32 cellular contexts compared by ENCODE assay signal in genomic region chrX:23513121-23513520, GRCh38.
DNase-seq lines count a peak whose midpoint lies in the region; TF ChIP-seq lines count a peak whose summit lies in the region.
"Had no signal": no experiment of that assay in that cellular context is flagged by ENCODE, and none has a peak within 500 bp of the region (broad histone marks: within the 10 kb centered on the region; RNA-seq: fewer than 3 reads in every experiment).

No MANE protein-coding gene starts in this region.

- H3K9ac ChIP-seq in ES-I3 (ENCODE audit: low read depth, low read length) (peak overlapping the region; percentile 40), HUES64 (ENCODE audit: low read depth, low read length) (peak overlapping the region; percentile 32; the same call in 1 of the 2 replicates)

- H3K36me3 ChIP-seq in ES-I3 (ENCODE audit: insufficient read depth, low read length), result no peaks in the 10 kb centered on the region
- H3K36me3 ChIP-seq in HUES64 (ENCODE audit: insufficient read depth, low read length), result no peaks in the 10 kb centered on the region
- H3K36me3 ChIP-seq: adrenal gland, heart right ventricle, ovary, SJCRH30, upper lobe of right lung had no signal

- H3K4me3 Mint-ChIP-seq in nephron progenitor cell, result no peak overlapping the region
- no peak overlapping the region for H3K4me3 Mint-ChIP-seq in mesothelial cell of epicardium
- H3K4me3 Mint-ChIP-seq: activated CD4-positive, alpha-beta T cell treated with anti-CD3 and anti-CD28 coated beads for 36 hours; activated CD8-positive, alpha-beta T cell treated with anti-CD3 and anti-CD28 coated beads for 36 hours; activated naive CD4-positive, alpha-beta T cell treated with anti-CD3 and anti-CD28 coated beads, Interleukin-2, amount 10 ng/mL, durations not matched to agents 7 days and 5 days; B cell; brain; CD8-positive, alpha-beta T cell; nephron had no signal

- H3K27ac Mint-ChIP-seq in nephron progenitor cell, result no peak overlapping the region
- no peak overlapping the region for H3K27ac Mint-ChIP-seq in mesothelial cell of epicardium
- H3K27ac Mint-ChIP-seq: activated CD4-positive, alpha-beta T cell treated with anti-CD3 and anti-CD28 coated beads for 36 hours; activated CD8-positive, alpha-beta T cell treated with anti-CD3 and anti-CD28 coated beads for 36 hours; activated naive CD4-positive, alpha-beta T cell treated with anti-CD3 and anti-CD28 coated beads, Interleukin-2, amount 10 ng/mL, durations not matched to agents 7 days and 5 days; B cell; CD8-positive, alpha-beta T cell; nephron had no signal

- no peaks in the 10 kb centered on the region for H3K27me3 ChIP-seq in HUES64 (ENCODE audit: insufficient read depth, low read length)
- H3K27me3 ChIP-seq: ovary, SJCRH30, upper lobe of right lung had no signal

- H3K36me3 Mint-ChIP-seq in nephron progenitor cell (ENCODE audit: low read depth), result no peaks in the 10 kb centered on the region
- H3K36me3 Mint-ChIP-seq in mesothelial cell of epicardium, result no peaks in the 10 kb centered on the region
- H3K36me3 Mint-ChIP-seq: activated naive CD4-positive, alpha-beta T cell treated with anti-CD3 and anti-CD28 coated beads, Interleukin-2, amount 10 ng/mL, durations not matched to agents 7 days and 5 days; brain; CD8-positive, alpha-beta T cell had no signal

- H3K4me1 ChIP-seq in ES-I3 (ENCODE audit: insufficient read depth, low read length) (peaks cover 66% of the 10 kb centered on the region), HUES64 (ENCODE audit: insufficient read depth, low read length) (peaks cover 45% of the 10 kb centered on the region)
- H3K4me1 ChIP-seq: adrenal gland, heart right ventricle, SJCRH30, upper lobe of right lung had no signal

- peaks cover 4% of the 10 kb centered on the region for H3K4me1 Mint-ChIP-seq in nephron progenitor cell
- H3K4me1 Mint-ChIP-seq in mesothelial cell of epicardium, result peaks cover 14% of the 10 kb centered on the region
- H3K4me1 Mint-ChIP-seq: activated CD4-positive, alpha-beta T cell treated with anti-CD3 and anti-CD28 coated beads for 36 hours; activated naive CD4-positive, alpha-beta T cell treated with anti-CD3 and anti-CD28 coated beads, Interleukin-2, amount 10 ng/mL, durations not matched to agents 7 days and 5 days; B cell; nephron had no signal

- peaks cover 5% of the 10 kb centered on the region for H3K9me3 Mint-ChIP-seq in nephron progenitor cell
- H3K9me3 Mint-ChIP-seq in mesothelial cell of epicardium, result peaks cover 12% of the 10 kb centered on the region
- H3K9me3 Mint-ChIP-seq: activated naive CD4-positive, alpha-beta T cell treated with anti-CD3 and anti-CD28 coated beads, Interleukin-2, amount 10 ng/mL, durations not matched to agents 7 days and 5 days; nephron had no signal

- WGBS in HUES64, result 4% methylated on average over 2 of the region's 2 CpGs

- no peak overlapping the region for H3K4me3 ChIP-seq in HUES64 (ENCODE audit: low read length)
- H3K4me3 ChIP-seq: adrenal gland, heart right ventricle, K562, ovary, SJCRH30, upper lobe of right lung had no signal

- H3K27me3 Mint-ChIP-seq in nephron progenitor cell (ENCODE audit: low read depth, poor library complexity) (peaks cover 4% of the 10 kb centered on the region), mesothelial cell of epicardium (ENCODE audit: low read depth) (no peaks in the 10 kb centered on the region)
- H3K27me3 Mint-ChIP-seq: activated CD4-positive, alpha-beta T cell treated with anti-CD3 and anti-CD28 coated beads for 36 hours; activated CD8-positive, alpha-beta T cell treated with anti-CD3 and anti-CD28 coated beads for 36 hours; activated naive CD4-positive, alpha-beta T cell treated with anti-CD3 and anti-CD28 coated beads, Interleukin-2, amount 10 ng/mL, durations not matched to agents 7 days and 5 days; B cell had no signal

- TF ChIP-seq CTCF in nephron progenitor cell (IDR thresholded peaks at IDR 0.05) (no peak), mesothelial cell of epicardium (IDR thresholded peaks at IDR 0.05; ENCODE audit: unreplicated experiment) (no peak)

- DNase-seq in cerebellar cortex (ENCODE audit: low spot score), result peak; percentile 22
- DNase-seq in kidney tubule cell (ENCODE audit: low spot score), result peak; percentile 9
- no peak for DNase-seq in HuH-7 (ENCODE audit: low spot score)
- DNase-seq in nephron progenitor cell, result no peak
- no peak for DNase-seq in mesothelial cell of epicardium (ENCODE audit: low spot score in 2 of 2, unreplicated experiment in 2 of 2)
- DNase-seq: ACHN; activated CD4-positive, alpha-beta T cell treated with anti-CD3 and anti-CD28 coated beads for 36 hours; activated CD8-positive, alpha-beta memory T cell treated with anti-CD3 and anti-CD28 coated beads, Interleukin-2, amount 50 U/mL, for 48 hours; activated CD8-positive, alpha-beta T cell treated with anti-CD3 and anti-CD28 coated beads for 36 hours; activated naive CD4-positive, alpha-beta T cell treated with anti-CD3 and anti-CD28 coated beads, Interleukin-2, amount 10 ng/mL, durations not matched to agents 7 days and 5 days; adrenal gland; CD8-positive, alpha-beta T cell; foreskin melanocyte; HCEC 1CT; heart right ventricle; mammary epithelial cell; NCI-H1092 treated with DMSO at 0.1 percent for 48 hours; NCI-H187; NCI-H774; ovary; retina; SJCRH30; small intestine; stimulated activated naive CD8-positive, alpha-beta T cell treated with anti-CD3 and anti-CD28 coated beads, Interleukin-15, Interleukin-2, amounts not matched to agents 100 U/mL and 50 U/mL, for 24 hours; SW 1271; upper lobe of right lung had no signal

- H3K27ac ChIP-seq in HUES64 (ENCODE audit: low read depth, low read length), result peak overlapping the region; percentile 91
- H3K27ac ChIP-seq: adrenal gland, heart right ventricle, ovary, SJCRH30, upper lobe of right lung had no signal

- no peaks in the 10 kb centered on the region for H3K9me3 ChIP-seq in ES-I3 (ENCODE audit: control insufficient read depth, insufficient read depth, low read length)
- H3K9me3 ChIP-seq in HUES64 (ENCODE audit: insufficient read depth, low read depth, low read length), result no peaks in the 10 kb centered on the region
- H3K9me3 ChIP-seq: adrenal gland, ovary, SJCRH30, upper lobe of right lung had no signal

Comparison
In these comparisons a context has a peak if more than half of its experiments do, and no peak if none do; other contexts are left out.
1. DNase-seq: peak in cerebellar cortex (single experiment) and kidney tubule cell (single experiment); none in HuH-7 (single experiment), nephron progenitor cell (single experiment) and mesothelial cell of epicardium (0 of 2).